Comparison of ENCODE assay signal across 29 cellular contexts in genomic region chr7:83633516-83633915, GRCh38. TPM values are rescaled to one million over a fixed set of nuclear protein-coding genes. Genes with fewer than 3 reads are reported as not detected.
"Had no signal": no experiment of that assay in that cellular context is flagged by ENCODE, and none has a peak within 500 bp of the region (broad histone marks: within the 10 kb centered on the region; RNA-seq: fewer than 3 reads in every experiment).

No MANE protein-coding gene starts in this region.

- H3K27me3 Mint-ChIP-seq: naive B cell; progenitor cell of endocrine pancreas; stimulated activated naive CD8-positive, alpha-beta T cell treated with anti-CD3 and anti-CD28 coated beads, Interleukin-15, Interleukin-2, amounts not matched to agents 100 ng/mL and 50 ng/mL, for 24 hours had no signal

- H3K4me1 Mint-ChIP-seq: naive B cell; natural killer cell; stimulated activated effector memory CD8-positive, alpha-beta T cell treated with anti-CD3 and anti-CD28 coated beads, Interleukin-12 subunit alpha, Interleukin-12 subunit beta, amount 100 ng/mL, for 72 hours had no signal

- H3K36me3 ChIP-seq: heart right ventricle, left ventricle myocardium inferior, ovary, right atrium auricular region, right lobe of liver, suprapubic skin, thoracic aorta, tibial artery, uterus had no signal

- H2AFZ ChIP-seq: hepatocyte had no signal

- H3K9me3 ChIP-seq: heart right ventricle, left ventricle myocardium inferior, mucosa of descending colon, ovary, right atrium auricular region, right lobe of liver, suprapubic skin, thoracic aorta, tibial artery, uterus had no signal

- H3K27me3 ChIP-seq: heart right ventricle, hepatocyte, ovary, right atrium auricular region, right lobe of liver, suprapubic skin, tibial artery had no signal

- H3K4me3 Mint-ChIP-seq: natural killer cell; nephron progenitor cell; stimulated activated effector memory CD8-positive, alpha-beta T cell treated with anti-CD3 and anti-CD28 coated beads, Interleukin-12 subunit alpha, Interleukin-12 subunit beta, amount 100 ng/mL, for 72 hours; stimulated activated naive CD8-positive, alpha-beta T cell treated with anti-CD3 and anti-CD28 coated beads, Interleukin-15, Interleukin-2, amounts not matched to agents 100 ng/mL and 50 ng/mL, for 24 hours had no signal

- H3K27ac Mint-ChIP-seq: naive B cell; natural killer cell; nephron progenitor cell; progenitor cell of endocrine pancreas; stimulated activated effector memory CD8-positive, alpha-beta T cell treated with anti-CD3 and anti-CD28 coated beads, Interleukin-12 subunit alpha, Interleukin-12 subunit beta, amount 100 ng/mL, for 72 hours; stimulated activated naive CD8-positive, alpha-beta T cell treated with anti-CD3 and anti-CD28 coated beads, Interleukin-15, Interleukin-2, amounts not matched to agents 100 ng/mL and 50 ng/mL, for 24 hours had no signal

- ATAC-seq: heart right ventricle; mucosa of descending colon; natural killer cell; right lobe of liver; stimulated activated effector memory CD8-positive, alpha-beta T cell treated with anti-CD3 and anti-CD28 coated beads, Interleukin-12 subunit alpha, Interleukin-12 subunit beta, amount 100 ng/mL, for 72 hours had no signal

- H3K4me1 ChIP-seq: heart right ventricle, left ventricle myocardium inferior, right atrium auricular region, right lobe of liver, suprapubic skin, tibial artery, uterus had no signal

- H3K79me2 ChIP-seq: hepatocyte had no signal

- H3K4me3 ChIP-seq: heart right ventricle, hepatocyte, left ventricle myocardium inferior, lung, mucosa of descending colon, ovary, right atrium auricular region, right lobe of liver, skin epidermis, suprapubic skin, thoracic aorta, tibial artery, uterus had no signal

- H3K27ac ChIP-seq: heart right ventricle, hepatocyte, left ventricle myocardium inferior, ovary, right atrium auricular region, right lobe of liver, skin epidermis, suprapubic skin, thoracic aorta, tibial artery, uterus had no signal

- H3K4me2 ChIP-seq: hepatocyte had no signal

- H3K36me3 Mint-ChIP-seq: naive B cell; natural killer cell; stimulated activated effector memory CD8-positive, alpha-beta T cell treated with anti-CD3 and anti-CD28 coated beads, Interleukin-12 subunit alpha, Interleukin-12 subunit beta, amount 100 ng/mL, for 72 hours had no signal

- DNase-seq: heart right ventricle; islet precursor cell; left ventricle myocardium inferior; midbrain; mucosa of descending colon; naive B cell; natural killer cell; nephron progenitor cell; ovary; right lobe of liver; stimulated activated CD4-positive, alpha-beta T cell treated with anti-CD3 and anti-CD28 coated beads, Interleukin-12 subunit alpha, Interleukin-12 subunit beta, amount 100 ng/mL, for 4 hours; stimulated activated CD4-positive, alpha-beta T cell treated with anti-CD3 and anti-CD28 coated beads, Interleukin-15, amount 100 ng/mL, for 24 hours; stimulated activated CD4-positive, alpha-beta T cell treated with anti-CD3 and anti-CD28 coated beads, Interleukin-2, amount 100 ng/mL, for 24 hours; stimulated activated CD4-positive, alpha-beta T cell treated with anti-CD3 and anti-CD28 coated beads, Interleukin-4, amount 100 ng/mL, for 24 hours; stimulated activated naive CD4-positive, alpha-beta T cell; tibial artery; trophoblast cell; uterus had no signal

RNA-seq across cellular contexts. Expression of gene SEMA3E, which starts 15.4 kb away (rescaled TPM):
- total RNA-seq: kidney epithelial cell, natural killer cell, pulmonary artery endothelial cell had no signal
